In the genomic region with DNA sequence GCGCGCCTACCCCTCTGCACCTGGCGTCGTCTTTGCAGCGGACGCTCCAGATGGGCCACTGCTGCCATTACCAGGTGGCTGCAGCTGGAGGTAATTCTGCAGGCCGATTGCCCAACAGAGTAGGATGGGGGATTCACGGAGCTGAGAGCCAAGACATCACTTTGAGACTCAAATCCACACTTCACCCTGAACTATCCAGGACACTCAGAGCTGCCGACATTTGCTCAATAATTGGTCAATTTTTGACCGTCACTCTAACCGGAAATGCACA, we compare ENCODE assay signal across 6 cellular contexts.
"Had no signal": no experiment of that assay in that cellular context is flagged by ENCODE, and none has a peak within 500 bp of the region (broad histone marks: within the 10 kb centered on the region; RNA-seq: fewer than 3 reads in every experiment).

No MANE protein-coding gene starts in this region.

- H3K9me3 Mint-ChIP-seq: GM23338 had no signal

- H3K36me3 Mint-ChIP-seq: IgD-negative memory B cell had no signal

- H3K4me3 Mint-ChIP-seq: GM23338, HFFc6, IgD-negative memory B cell had no signal

- H3K27ac Mint-ChIP-seq: GM23338, HFFc6, IgD-negative memory B cell had no signal

- H3K4me3 ChIP-seq: GM23338, HAP-1 had no signal

- DNase-seq: HFFc6, KBM-7 had no signal

- H3K36me3 ChIP-seq: HAP-1 had no signal

- H3K9me3 ChIP-seq: HAP-1 had no signal

- ATAC-seq: GM23338, HCT116 had no signal

- H3K4me2 ChIP-seq: GM23338 had no signal

- H3K4me1 ChIP-seq: HAP-1 had no signal

- H2AFZ ChIP-seq: GM23338 had no signal

- H3K4me1 Mint-ChIP-seq: GM23338, IgD-negative memory B cell had no signal

- H3K27me3 Mint-ChIP-seq: IgD-negative memory B cell had no signal
